ENCODE assay signal across 8 cellular contexts in the genomic region with DNA sequence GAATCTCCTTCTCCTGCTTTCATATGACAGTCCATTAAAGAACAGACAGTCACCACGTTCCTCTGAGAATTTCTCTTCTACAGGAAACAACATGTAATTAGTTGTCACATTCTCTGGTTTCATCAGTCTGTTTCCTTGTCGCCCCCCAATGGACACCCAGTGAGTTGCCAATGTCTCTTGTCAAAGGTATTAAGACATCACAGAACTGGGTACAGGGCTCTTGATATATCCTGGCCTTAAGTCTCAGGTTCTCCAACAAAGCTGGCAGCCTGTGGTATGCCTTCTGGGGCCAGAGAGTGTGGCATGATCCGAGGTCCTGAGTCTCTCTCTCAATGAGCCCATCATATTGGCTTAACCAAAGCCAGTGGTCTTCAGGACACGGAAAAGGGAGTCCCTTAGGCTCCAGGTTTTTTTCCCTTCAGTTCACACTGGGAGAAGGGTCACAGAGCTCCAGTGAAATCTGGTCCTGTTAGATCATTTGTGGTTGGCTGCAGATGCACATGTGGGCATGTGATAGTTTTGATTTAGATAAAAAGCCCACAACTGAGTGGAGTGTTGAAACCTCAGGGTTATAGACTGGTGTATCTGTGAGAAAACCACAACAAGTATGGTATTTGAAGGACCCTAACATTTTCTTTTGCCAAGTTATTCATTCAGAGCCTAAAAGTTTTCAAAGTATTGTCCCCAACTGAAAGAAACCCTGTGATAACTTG. TPM values are rescaled to one million over a fixed set of nuclear protein-coding genes. Genes with fewer than 3 reads are reported as not detected.
A peak's percentile ranks its signal among the peaks of the same experiment; 100 is the strongest.
DNase-seq lines count a peak whose midpoint lies in the region; ATAC-seq and TF ChIP-seq lines count a peak whose summit lies in the region.

No MANE protein-coding gene starts in this region.

- no peak overlapping the region for H3K27ac ChIP-seq in cardiac muscle cell

- H3K4me1 ChIP-seq in cardiac muscle cell (ENCODE audit: low read depth): no peaks in the 10 kb centered on the region

- no peak overlapping the region for H3K4me3 ChIP-seq in LNCaP clone FGC (ENCODE audit: low read depth, low read length)
- H3K4me3 ChIP-seq in cardiac muscle cell: no peak overlapping the region

- DNase-seq in GM10248 (ENCODE audit: extremely low spot score) (peak; percentile 35), LNCaP clone FGC (ENCODE audit: low read depth) (no peak), cardiac muscle cell (ENCODE audit: low read depth in 1 of 2, low spot score in 1 of 2) (peak; percentile 34 to 68), NCI-H345 treated with DMSO at 0.1 percent for 48 hours (lab: John Stamatoyannopoulos, UW; ENCODE audit: unreplicated experiment) (no peak)
- peak; percentile 67 for DNase-seq in activated CD4-positive, alpha-beta T cell treated with anti-CD3 and anti-CD28 coated beads for 36 hours
- peak in 3 of 4 experiments; percentile 2 to 14 (median 11) for DNase-seq in stimulated activated CD4-positive, alpha-beta T cell treated with anti-CD3 and anti-CD28 coated beads, Interleukin-1b, Interleukin-23, amount 100 ng/mL, for 24 hours (ENCODE audit: low read depth in 4 of 4, low spot score in 1 of 4)

- no peaks in the 10 kb centered on the region for H3K36me3 ChIP-seq in cardiac muscle cell

- H3K4me1 Mint-ChIP-seq in activated CD4-positive, alpha-beta T cell treated with anti-CD3 and anti-CD28 coated beads for 36 hours: no peaks in the 10 kb centered on the region

- TF ChIP-seq CTCF in GM10248 (IDR thresholded peaks at IDR 0.05; ENCODE audit: control extremely low read depth, extremely low read depth, low read depth, missing control alignments): peak; percentile 64
- peak; percentile 64 for TF ChIP-seq CTCF in LNCaP clone FGC (IDR thresholded peaks at IDR 0.05; ENCODE audit: control insufficient read depth, extremely low read depth, insufficient read depth)
- TF ChIP-seq CTCF in cardiac muscle cell (IDR thresholded peaks at IDR 0.05; ENCODE audit: low read depth, low read length): peak; percentile 65

- no peaks in the 10 kb centered on the region for H3K9me3 Mint-ChIP-seq in activated CD4-positive, alpha-beta T cell treated with anti-CD3 and anti-CD28 coated beads for 36 hours (ENCODE audit: low read depth)

- no peaks in the 10 kb centered on the region for H3K9me3 ChIP-seq in cardiac muscle cell (ENCODE audit: low read depth)

- intact Hi-C loops in activated CD4-positive, alpha-beta T cell treated with anti-CD3 and anti-CD28 coated beads for 36 hours (cut with DNase I, micrococcal nuclease): loop anchor here (1.0 to 2.0 kb wide), 3 partner anchors 94 to 743 kb away; no protein-coding TSS in a partner anchor

- H3K27me3 Mint-ChIP-seq in activated CD4-positive, alpha-beta T cell treated with anti-CD3 and anti-CD28 coated beads for 36 hours: peaks cover 9% of the 10 kb centered on the region

- H3K4me3 Mint-ChIP-seq in activated CD4-positive, alpha-beta T cell treated with anti-CD3 and anti-CD28 coated beads for 36 hours: no peak overlapping the region

- POLR2A ChIA-PET in GM10248 (lab: Yijun Ruan, JAX): no interaction called here
- POLR2A ChIA-PET in activated CD4-positive, alpha-beta T cell treated with anti-CD3 and anti-CD28 coated beads for 36 hours (lab: Charles Lee): no interaction called here

- CTCF ChIA-PET in GM10248 (lab: Yijun Ruan, JAX): interaction anchor here (0.6 to 1.4 kb wide), 6 partner anchors 9 to 96 kb away, joined by 3 to 4 read pairs (median 4); no protein-coding TSS in a partner anchor
- CTCF ChIA-PET in activated CD4-positive, alpha-beta T cell treated with anti-CD3 and anti-CD28 coated beads for 36 hours (lab: Charles Lee): interaction anchor here (0.7 to 1.6 kb wide), 7 partner anchors 8 to 93 kb away, joined by 3 to 5 read pairs (median 4); no protein-coding TSS in a partner anchor

- no peaks in the 10 kb centered on the region for H3K36me3 Mint-ChIP-seq in activated CD4-positive, alpha-beta T cell treated with anti-CD3 and anti-CD28 coated beads for 36 hours (ENCODE audit: low read depth)

- no peak overlapping the region for H3K27ac Mint-ChIP-seq in activated CD4-positive, alpha-beta T cell treated with anti-CD3 and anti-CD28 coated beads for 36 hours

- H3K27me3 ChIP-seq in cardiac muscle cell: no peaks in the 10 kb centered on the region

- ATAC-seq in GM21723 (IDR thresholded peaks at IDR 0.05; ENCODE audit: unreplicated experiment): peak; percentile 82
- peak; percentile 70 for ATAC-seq in activated CD4-positive, alpha-beta T cell treated with anti-CD3 and anti-CD28 coated beads for 36 hours
- no peak for ATAC-seq in GM19328 (IDR thresholded peaks at IDR 0.05; ENCODE audit: unreplicated experiment)

RNA-seq across cellular contexts. Expression of a gene that starts 46.9 kb away (rescaled TPM):
- under 1 TPM in 1 of 2 experiments, not detected in 1; 0.02 TPM for total RNA-seq in activated CD4-positive, alpha-beta T cell treated with anti-CD3 and anti-CD28 coated beads for 36 hours
- total RNA-seq in cardiac muscle cell: 0.06 and 0.46 TPM in 2 replicates
- polyA plus RNA-seq in cardiac muscle cell: not detected in 2 replicates

Comparison
In these comparisons a context has a peak if more than half of its experiments do, and no peak if none do; other contexts are left out.
1. DNase-seq: peak in GM10248 (single experiment), activated CD4-positive, alpha-beta T cell treated with anti-CD3 and anti-CD28 coated beads for 36 hours (single experiment), cardiac muscle cell (2 of 2) and stimulated activated CD4-positive, alpha-beta T cell treated with anti-CD3 and anti-CD28 coated beads, Interleukin-1b, Interleukin-23, amount 100 ng/mL, for 24 hours (3 of 4); none in LNCaP clone FGC (single experiment) and NCI-H345 treated with DMSO at 0.1 percent for 48 hours (single experiment).
2. Peak in every context shown above with its lines, with median percentiles within 50 percentile points of each other: CTCF ChIP-seq.